In the genomic region with DNA sequence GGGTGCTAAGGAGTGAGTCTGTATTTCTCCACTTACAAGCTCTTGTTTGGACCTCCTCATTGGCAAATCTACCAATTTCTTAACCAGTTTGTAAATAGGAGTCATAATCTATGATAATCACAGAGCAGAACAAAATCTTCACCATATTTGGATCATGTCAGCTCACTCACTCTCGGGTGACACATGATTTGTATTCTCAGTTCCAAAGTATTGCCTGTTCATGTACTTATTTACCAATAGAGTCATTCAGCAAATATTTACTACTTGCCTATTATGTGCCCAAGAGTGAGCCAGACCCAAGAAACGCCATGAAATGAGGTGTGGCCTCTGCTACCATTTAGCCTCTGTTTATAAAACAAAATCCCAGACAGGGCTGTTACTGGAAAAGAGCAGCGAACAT, we compare ENCODE assay signal across 13 cellular contexts.
DNase-seq lines count a peak whose midpoint lies in the region; ATAC-seq and TF ChIP-seq lines count a peak whose summit lies in the region.
"Had no signal": no experiment of that assay in that cellular context is flagged by ENCODE, and none has a peak within 500 bp of the region (broad histone marks: within the 10 kb centered on the region; RNA-seq: fewer than 3 reads in every experiment).

No MANE protein-coding gene starts in this region.

- no peaks in the 10 kb centered on the region for H3K36me3 ChIP-seq in MG63
- H3K36me3 ChIP-seq in RWPE2 (ENCODE audit: low read depth): no peaks in the 10 kb centered on the region
- H3K36me3 ChIP-seq: BLaER1, esophagus squamous epithelium, thoracic aorta had no signal

- H3K9me3 ChIP-seq in MG63 (no peaks in the 10 kb centered on the region), RWPE2 (ENCODE audit: severe bottlenecking) (no peaks in the 10 kb centered on the region)
- H3K9me3 ChIP-seq: BLaER1, esophagus squamous epithelium, thoracic aorta had no signal

- H3K4me1 ChIP-seq in RWPE2 (ENCODE audit: insufficient read depth, poor library complexity, severe bottlenecking): no peaks in the 10 kb centered on the region
- H3K4me1 ChIP-seq: BLaER1, esophagus squamous epithelium had no signal

- DNase-seq in DMS53 treated with DMSO at 0.1 percent for 48 hours (lab: John Stamatoyannopoulos, UW; ENCODE audit: unreplicated experiment) (peak; percentile 96), MG63 (peak; percentile 16), RWPE2 (ENCODE audit: low spot score) (no peak), myocyte (ENCODE audit: low read depth) (peak; percentile 17)
- DNase-seq: DMS79; esophagus squamous epithelium; stimulated activated CD4-positive, alpha-beta T cell treated with anti-CD3 and anti-CD28 coated beads, Interleukin-12 subunit alpha, Interleukin-12 subunit beta, amount 100 ng/mL, for 4 hours had no signal

- H3K27ac ChIP-seq in RWPE2 (ENCODE audit: poor library complexity, severe bottlenecking): no peak overlapping the region
- H3K27ac ChIP-seq: BLaER1, esophagus squamous epithelium, thoracic aorta had no signal

- no peak for TF ChIP-seq CTCF in RWPE2 (IDR thresholded peaks at IDR 0.05; ENCODE audit: poor library complexity, severe bottlenecking)

- H3K27me3 ChIP-seq in MG63: no peaks in the 10 kb centered on the region
- H3K27me3 ChIP-seq in RWPE2 (ENCODE audit: insufficient read depth, poor library complexity, severe bottlenecking): no peaks in the 10 kb centered on the region
- H3K27me3 ChIP-seq: BLaER1, esophagus squamous epithelium had no signal

- H3K4me3 ChIP-seq in MG63 (no peak overlapping the region), RWPE2 (ENCODE audit: severe bottlenecking) (no peak overlapping the region)
- H3K4me3 ChIP-seq: BLaER1, esophagus squamous epithelium, thoracic aorta had no signal

- ATAC-seq in RWPE2 (ENCODE audit: low read depth) (peak; percentile 44), GM21529 (IDR thresholded peaks at IDR 0.05; ENCODE audit: unreplicated experiment) (no peak), GM21360 (IDR thresholded peaks at IDR 0.05; ENCODE audit: unreplicated experiment) (no peak), HG03135 (IDR thresholded peaks at IDR 0.05; ENCODE audit: unreplicated experiment) (no peak)
- ATAC-seq: HepG2 had no signal
